In the genomic region with DNA sequence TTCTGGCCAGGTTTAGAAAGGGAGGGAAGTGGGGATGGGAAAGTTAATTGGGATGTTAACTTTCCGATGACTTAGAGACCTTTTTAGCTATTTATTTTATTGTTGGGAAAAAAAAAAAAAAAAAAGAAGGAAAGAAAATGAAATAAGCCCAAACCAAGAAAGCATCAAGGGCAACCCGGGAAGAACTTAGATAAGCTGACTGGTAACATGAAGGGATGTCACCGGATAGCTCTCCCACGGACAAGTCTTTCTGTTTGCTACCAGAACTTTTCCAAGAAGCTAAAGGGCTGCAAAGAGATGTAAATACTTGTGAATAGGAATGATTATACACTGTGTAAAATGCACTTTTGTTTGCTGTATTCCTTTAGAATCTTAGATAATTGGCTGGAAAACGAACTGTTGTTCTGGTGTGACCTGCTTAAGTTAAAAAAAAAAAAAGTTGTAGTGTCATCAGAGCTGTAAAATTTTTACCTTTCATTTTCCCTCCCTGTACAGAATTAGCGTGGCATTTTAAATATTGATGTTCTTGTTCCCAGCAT, we compare ENCODE assay signal across 9 cellular contexts. TPM values are rescaled to one million over a fixed set of nuclear protein-coding genes. Genes with fewer than 3 reads are reported as not detected.
DNase-seq lines count a peak whose midpoint lies in the region; ATAC-seq and TF ChIP-seq lines count a peak whose summit lies in the region.
"Had no signal": no experiment of that assay in that cellular context is flagged by ENCODE, and none has a peak within 500 bp of the region (broad histone marks: within the 10 kb centered on the region; RNA-seq: fewer than 3 reads in every experiment).

No MANE protein-coding gene starts in this region.

- no peaks in the 10 kb centered on the region for H3K36me3 Mint-ChIP-seq in brain

- H3K36me3 ChIP-seq in HUES64 (ENCODE audit: insufficient read depth, low read length) (no peaks in the 10 kb centered on the region), muscle layer of duodenum (ENCODE audit: control insufficient read depth in 1 of 2, insufficient read depth in 2 of 2, low read length in 2 of 2) (no peaks in the 10 kb centered on the region)
- H3K36me3 ChIP-seq: cardiac muscle cell had no signal

- H3K27me3 ChIP-seq in AG04450 (ENCODE audit: control insufficient read depth, insufficient read depth, low read length), result peaks cover 86% of the 10 kb centered on the region
- H3K27me3 ChIP-seq in HUES64 (ENCODE audit: insufficient read depth, low read length), result peaks cover 79% of the 10 kb centered on the region
- H3K27me3 ChIP-seq in muscle layer of duodenum (ENCODE audit: low read depth, low read length), result peaks cover 62% of the 10 kb centered on the region

- 0% methylated on average over 5 of the region's 6 CpGs for WGBS in HUES64

- peaks cover 100% of the 10 kb centered on the region for H3K27me3 Mint-ChIP-seq in brain

- H3K9me3 Mint-ChIP-seq in brain, result peaks cover 0 to 3% (median 0%) of the 10 kb centered on the region in 5 experiments

- H3K9ac ChIP-seq in HUES64 (ENCODE audit: low read depth, low read length), result no peak overlapping the region

- H3K27ac ChIP-seq in AG04450 (ENCODE audit: low read depth, low read length) (no peak overlapping the region), HUES64 (ENCODE audit: low read depth, low read length) (peak overlapping the region; percentile 78; the same call in 1 of the 2 replicates), muscle layer of duodenum (ENCODE audit: low read length) (no peak overlapping the region)
- H3K27ac ChIP-seq: cardiac muscle cell had no signal

- CTCF ChIA-PET in AG04450 (lab: Charles Lee), result interaction anchor here (0.7 to 1.2 kb wide), 2 partner anchors 173 to 319 kb away, joined by 3 to 5 read pairs; no protein-coding TSS in a partner anchor

- peak overlapping the region in 3 of 5 experiments; percentile 93 to 94 (median 94) for H3K27ac Mint-ChIP-seq in brain

- no peak for DNase-seq in AG04450 (ENCODE audit: low read depth, low spot score)
- DNase-seq in GM19240 (ENCODE audit: insufficient read length, low spot score), result no peak
- no peak for DNase-seq in DMS79 treated with DMSO at 0.1 percent for 48 hours (lab: John Stamatoyannopoulos, UW)
- no peak for DNase-seq in glomerular visceral epithelial cell (ENCODE audit: extremely low spot score)

- H3K4me3 ChIP-seq in AG04450 (ENCODE audit: low read depth, low read length), result peak overlapping the region; percentile 56
- peak overlapping the region; percentile 62 for H3K4me3 ChIP-seq in HUES64 (ENCODE audit: low read length)
- peak overlapping the region; percentile 65 to 75 for H3K4me3 ChIP-seq in muscle layer of duodenum (ENCODE audit: low read depth in 1 of 2, low read length in 2 of 2)

- peak overlapping the region; percentile 79 to 88 (median 88) for H3K4me3 Mint-ChIP-seq in brain

- TF ChIP-seq CTCF in AG04450 (IDR thresholded peaks at IDR 0.05; ENCODE audit: low read depth, low read length) (no peak), brain (conservative IDR thresholded peaks at IDR 0.05) (no peak)

- H3K4me1 ChIP-seq in HUES64 (ENCODE audit: insufficient read depth, low read length) (peaks cover 63% of the 10 kb centered on the region), muscle layer of duodenum (ENCODE audit: control insufficient read depth in 1 of 2, insufficient read depth in 2 of 2, low read length in 2 of 2) (peaks cover 0 to 34% of the 10 kb centered on the region in 2 donors)

- POLR2A ChIA-PET in AG04450 (lab: Yijun Ruan, JAX), result no interaction called here

- peaks cover 53% of the 10 kb centered on the region for H3K4me1 Mint-ChIP-seq in brain

- H3K9me3 ChIP-seq in AG04450 (ENCODE audit: control insufficient read depth, insufficient read depth, low read length), result peaks cover 4% of the 10 kb centered on the region; the same call in 1 of the 2 replicates
- H3K9me3 ChIP-seq in HUES64 (ENCODE audit: insufficient read depth, low read depth, low read length), result no peaks in the 10 kb centered on the region
- no peaks in the 10 kb centered on the region for H3K9me3 ChIP-seq in muscle layer of duodenum (ENCODE audit: control insufficient read depth in 1 of 2, low read length in 2 of 2)

- ATAC-seq in HG02870 (IDR thresholded peaks at IDR 0.05; ENCODE audit: unreplicated experiment), result no peak

RNA-seq across cellular contexts. Expression of a gene that starts 2.8 kb away (rescaled TPM):
- not detected in 2 replicates for polyA plus RNA-seq in AG04450 (2011; rRNA removed)
- not detected in 2 replicates for polyA minus RNA-seq in AG04450 (2011; rRNA and poly(A)+ RNA removed)
- 16.4 TPM for polyA plus RNA-seq in HUES64 (2013, experiment 1 of 2)
- polyA plus RNA-seq in HUES64 (2013, experiment 2 of 2), result 23.1 TPM
- polyA plus RNA-seq in brain (ENCODE audit: insufficient read depth, low read depth, low replicate concordance), result 1.9 TPM
- polyA plus RNA-seq: cardiac muscle cell had no signal
